Comparison of ENCODE assay signal across 9 cellular contexts in genomic region chr1:23403038-23403336, GRCh38. TPM values are rescaled to one million over a fixed set of nuclear protein-coding genes. Genes with fewer than 3 reads are reported as not detected.
DNase-seq lines count a peak whose midpoint lies in the region; ATAC-seq and TF ChIP-seq lines count a peak whose summit lies in the region.
"Had no signal": no experiment of that assay in that cellular context is flagged by ENCODE, and none has a peak within 500 bp of the region (broad histone marks: within the 10 kb centered on the region; RNA-seq: fewer than 3 reads in every experiment).

No MANE protein-coding gene starts in this region.

- H2BK120ac ChIP-seq in IMR-90 (ENCODE audit: low read depth, low read length), result peak overlapping the region; percentile 87

- CTCF ChIA-PET in IMR-90 (lab: Yijun Ruan, JAX), result interaction anchor here (1.5 to 2.3 kb wide), 3 partner anchors 9 to 33 kb away, joined by 6 to 16 read pairs (median 8); partner anchors contain the start of gene ZNF436
- CTCF ChIA-PET in CD4-positive, alpha-beta T cell (lab: Charles Lee), result interaction anchor here (0.6 to 1.6 kb wide), 3 partner anchors 35 to 364 kb away, joined by 3 to 6 read pairs (median 5); partner anchors contain the start of gene HNRNPR

- H3K18ac ChIP-seq in IMR-90 (ENCODE audit: low read depth, low read length), result no peak overlapping the region

- H3K14ac ChIP-seq in IMR-90 (replicated peaks; ENCODE audit: low read depth, low read length), result 0 out of 2 replicates have a peak overlapping the region, but pooled peaks have one; percentile 61

- H4K20me1 ChIP-seq in IMR-90 (ENCODE audit: insufficient read depth, low read length), result peaks cover 3% of the 10 kb centered on the region; the same call in 1 of the 2 replicates

- no peak for TF ChIP-seq POLR2A in IMR-90 (IDR thresholded peaks at IDR 0.05; ENCODE audit: low read depth, low read length)

- H3K27me3 ChIP-seq in IMR-90 (ENCODE audit: control insufficient read depth, insufficient read depth, low read length) (no peaks in the 10 kb centered on the region), ascending aorta (no peaks in the 10 kb centered on the region)
- no peaks in the 10 kb centered on the region for H3K27me3 ChIP-seq in CD4-positive, alpha-beta T cell (ENCODE audit: control insufficient read depth, insufficient read depth, low read length)

- POLR2A ChIA-PET in IMR-90 (lab: Charles Lee; ENCODE audit: unreplicated experiment), result no interaction called here
- POLR2A ChIA-PET in CD4-positive, alpha-beta T cell (lab: Charles Lee), result interaction anchor here (1.6 to 2.0 kb wide), 2 partner anchors 20 to 58 kb away, joined by 6 to 10 read pairs; partner anchors contain the start of gene HNRNPR

- in situ Hi-C loops in IMR-90 (cut with MboI; ENCODE audit: low sequenced_read_pairs), result no loop called here

- peak overlapping the region; percentile 85; the same call in 1 of the 2 replicates for H4K91ac ChIP-seq in IMR-90 (ENCODE audit: insufficient read depth, low read depth, low read length)

- peak overlapping the region; percentile 54; the same call in 1 of the 2 replicates for H3K4me2 ChIP-seq in IMR-90 (ENCODE audit: low read depth, low read length)

- TF ChIP-seq CTCF in IMR-90 (conservative IDR thresholded peaks at IDR 0.05; ENCODE audit: low read depth, low read length) (no peak), ascending aorta (IDR thresholded peaks at IDR 0.05) (no peak), type B pancreatic cell (conservative IDR thresholded peaks at IDR 0.05) (no peak)
- no peak for TF ChIP-seq CTCF in CD4-positive, alpha-beta T cell (IDR thresholded peaks at IDR 0.05)

- H3K4me3 ChIP-seq in IMR-90 (ENCODE audit: insufficient read depth, low read depth, low read length) (no peak overlapping the region), ascending aorta (no peak overlapping the region)

- dilution Hi-C loops in IMR-90 (cut with HindIII; ENCODE audit: low sequenced_read_pairs, unreplicated experiment), result no loop called here

- H3K36me3 ChIP-seq in IMR-90 (ENCODE audit: control insufficient read depth, insufficient read depth, low read length), result no peaks in the 10 kb centered on the region
- H3K36me3 ChIP-seq in ascending aorta, result peaks cover 0 to 9% of the 10 kb centered on the region in 2 donors

- peaks cover 21% of the 10 kb centered on the region for H3K4me1 ChIP-seq in IMR-90 (ENCODE audit: control insufficient read depth, insufficient read depth, low read length)
- peaks cover 3 to 16% of the 10 kb centered on the region in 2 donors for H3K4me1 ChIP-seq in ascending aorta

- H3K4me3 Mint-ChIP-seq in type B pancreatic cell, result no peak overlapping the region
- H3K4me3 Mint-ChIP-seq in CD4-positive, alpha-beta T cell, result no peak overlapping the region

- H3K56ac ChIP-seq in IMR-90 (ENCODE audit: extremely low read depth, insufficient read depth, low read length), result peak overlapping the region; percentile 82; the same call in 1 of the 2 replicates

- peak overlapping the region; percentile 88; the same call in 2 of the 3 replicates for H2BK15ac ChIP-seq in IMR-90 (ENCODE audit: low read depth, low read length)

- H3K23ac ChIP-seq in IMR-90 (ENCODE audit: low read depth, low read length), result peak overlapping the region; percentile 48; the same call in 1 of the 2 replicates

- no peak overlapping the region for H3K9ac ChIP-seq in IMR-90 (ENCODE audit: low read depth, low read length)

- no peaks in the 10 kb centered on the region for H3K9me3 Mint-ChIP-seq in type B pancreatic cell
- no peaks in the 10 kb centered on the region for H3K9me3 Mint-ChIP-seq in CD4-positive, alpha-beta T cell

- peak overlapping the region; percentile 82 for H2AFZ ChIP-seq in IMR-90 (replicated peaks; ENCODE audit: low read length, poor library complexity)

- H3K27ac ChIP-seq in IMR-90 (ENCODE audit: insufficient read depth, low read length) (peak overlapping the region; percentile 62), ascending aorta (peak overlapping the region; percentile 47 to 68)
- H3K27ac ChIP-seq in CD4-positive, alpha-beta T cell (ENCODE audit: low read depth, low read length), result no peak overlapping the region

- H3K79me1 ChIP-seq in IMR-90 (ENCODE audit: low read depth in 1 of 2, low read length in 2 of 2), result 0 out of 4 replicates have a peak, but pooled peaks cover 0 to 4% of the 10 kb centered on the region in 2 experiments

- no peaks in the 10 kb centered on the region for H3K27me3 Mint-ChIP-seq in type B pancreatic cell
- H3K27me3 Mint-ChIP-seq in CD4-positive, alpha-beta T cell, result no peaks in the 10 kb centered on the region

- WGBS in IMR-90 (ENCODE audit: extremely low coverage in 2 of 2, insufficient read length in 1 of 2), 2 experiments, result no CpG with 5 or more reads among the region's 6 CpGs

- peak; percentile 10; the same call in 1 of the 2 replicates for TF ChIP-seq RAD21 in IMR-90 (IDR thresholded peaks at IDR 0.05; ENCODE audit: low read length)

- H3K27ac Mint-ChIP-seq in type B pancreatic cell, result peak overlapping the region; percentile 70
- no peak overlapping the region for H3K27ac Mint-ChIP-seq in CD4-positive, alpha-beta T cell

- DNase-seq in IMR-90, result peak; percentile 86
- DNase-seq in ascending aorta (ENCODE audit: low spot score in 2 of 2), result peak in 1 of 2 donors; percentile 70
- DNase-seq in iris pigment epithelial cell (ENCODE audit: low read depth), result peak; percentile 78
- no peak for DNase-seq in type B pancreatic cell (ENCODE audit: extremely low spot score, unreplicated experiment)
- no peak for DNase-seq in CD4-positive, alpha-beta T cell
- DNase-seq: activated gamma-delta T cell treated with Interleukin-2 at 50 U/mL for 16 hours had no signal

- H4K8ac ChIP-seq in IMR-90 (ENCODE audit: low read depth in 2 of 2, low read length in 2 of 2), result peak overlapping the region in 1 of 2 experiments; percentile 65; a peak in 2 of 4 replicates

- BruUV-seq in IMR-90 (replicated peaks; lab: Mats Ljungman, UMichigan), result no TSS peak

- H3K4ac ChIP-seq in IMR-90 (ENCODE audit: low read depth, low read length), result peak overlapping the region; percentile 92

- intact Hi-C loops in IMR-90 (cut with micrococcal nuclease) (loop anchor here (1.0 to 5.0 kb wide), 3 partner anchors 59 to 426 kb away; partner anchors contain the start of gene HNRNPR), ascending aorta (cut with DNase I) (loop anchor here (2.0 kb wide), 1 partner anchor 34 kb away; the partner anchor contains the start of gene ZNF436)
- intact Hi-C loops in CD4-positive, alpha-beta T cell (cut with DNase I, micrococcal nuclease), result loop anchor here (5.0 kb wide), 4 partner anchors 61 to 306 kb away; partner anchors contain the start of genes HNRNPR (in 1 of the 2) and HTR1D (in 1 of the 2)

- H2AK9ac ChIP-seq in IMR-90 (replicated peaks; ENCODE audit: low read depth, low read length, poor library complexity), result peak overlapping the region; percentile 56

- peak overlapping the region; percentile 65; the same call in 1 of the 2 replicates for H2AK5ac ChIP-seq in IMR-90 (ENCODE audit: low read depth, low read length)

- H3K36me3 Mint-ChIP-seq in type B pancreatic cell, result peaks cover 3% of the 10 kb centered on the region
- peaks cover 30% of the 10 kb centered on the region for H3K36me3 Mint-ChIP-seq in CD4-positive, alpha-beta T cell (ENCODE audit: low read depth)

- H2BK20ac ChIP-seq in IMR-90 (ENCODE audit: low read depth, low read length), result peak overlapping the region; percentile 92

- H3K9me1 ChIP-seq in IMR-90 (ENCODE audit: insufficient read depth, low read length), result peaks cover 20% of the 10 kb centered on the region

- H3K9me3 ChIP-seq in IMR-90 (ENCODE audit: control insufficient read depth, insufficient read depth, low read length) (no peaks in the 10 kb centered on the region), ascending aorta (no peaks in the 10 kb centered on the region)
- H3K9me3 ChIP-seq in CD4-positive, alpha-beta T cell (ENCODE audit: control insufficient read depth, low read length), result no peaks in the 10 kb centered on the region

- ATAC-seq in IMR-90 (ENCODE audit: low read depth) (peak; percentile 68), HG03045 (IDR thresholded peaks at IDR 0.05; ENCODE audit: unreplicated experiment) (no peak), HG02610 (IDR thresholded peaks at IDR 0.05; ENCODE audit: unreplicated experiment) (no peak)
- ATAC-seq in CD4-positive, alpha-beta T cell (ENCODE audit: poor library complexity), result no peak

- H2BK5ac ChIP-seq in IMR-90 (ENCODE audit: low read depth, low read length, poor library complexity, severe bottlenecking), result peak overlapping the region; percentile 65

- H3K4me1 Mint-ChIP-seq in type B pancreatic cell (ENCODE audit: unreplicated experiment), result peaks cover 20% of the 10 kb centered on the region
- peaks cover 10% of the 10 kb centered on the region for H3K4me1 Mint-ChIP-seq in CD4-positive, alpha-beta T cell (ENCODE audit: low read depth)

- H4K5ac ChIP-seq in IMR-90 (ENCODE audit: low read depth, low read length), result no peak overlapping the region; the same call in 1 of the 2 replicates

TF ChIP-seq in IMR-90, 13 proteins besides CTCF, POLR2A, EP300 and RAD21 (continues in another document):
- no peak for TF ChIP-seq CHD1 (IDR thresholded peaks at IDR 0.05; ENCODE audit: low read depth, low read length)
- TF ChIP-seq RFX5 (IDR thresholded peaks at IDR 0.05; ENCODE audit: low read depth, low read length), result no peak
- no peak for TF ChIP-seq MAZ (IDR thresholded peaks at IDR 0.05; ENCODE audit: borderline replicate concordance, low read depth, low read length)
- no peak for TF ChIP-seq MAFK (IDR thresholded peaks at IDR 0.05; ENCODE audit: low read depth, low read length)
- TF ChIP-seq RCOR1 (IDR thresholded peaks at IDR 0.05; ENCODE audit: insufficient replicate concordance, low read length), result peak; percentile 18

RNA-seq across cellular contexts. Expression of gene TCEA3, which starts 21.6 kb away (rescaled TPM):
- total RNA-seq in IMR-90 (2012; rRNA removed) (3.0 and 3.3 TPM in 2 replicates), ascending aorta (11.3 TPM), type B pancreatic cell (ENCODE audit: low replicate concordance) (8.8 and 9.2 TPM in 2 replicates)
- polyA plus RNA-seq in IMR-90 (2012; rRNA removed), result 5.4 and 6.3 TPM in 2 replicates
- 3.4 and 5.3 TPM in 2 replicates for polyA plus RNA-seq in IMR-90 (2012; cell fraction: cytosol; rRNA removed)
- polyA plus RNA-seq in IMR-90 (2012; cell fraction: nucleus; rRNA removed; ENCODE audit: low replicate concordance), result 6.6 and 11.2 TPM in 2 replicates
- total RNA-seq in CD4-positive, alpha-beta T cell, result 10 to 100 TPM; 33.1 to 34.6 TPM
- total RNA-seq: OCI-LY7 had no signal

RNA-seq across cellular contexts. Expression of gene ZNF436, which starts 33.4 kb away (rescaled TPM):
- 14.3 and 15.8 TPM in 2 replicates for total RNA-seq in IMR-90 (2012; rRNA removed)
- polyA plus RNA-seq in IMR-90 (2012; rRNA removed), result 3.7 and 5.3 TPM in 2 replicates
- 1.0 and 1.7 TPM in 2 replicates for polyA plus RNA-seq in IMR-90 (2012; cell fraction: cytosol; rRNA removed)
- 1.1 and 6.8 TPM in 2 replicates for polyA plus RNA-seq in IMR-90 (2012; cell fraction: nucleus; rRNA removed; ENCODE audit: low replicate concordance)
- 3.1 TPM for total RNA-seq in ascending aorta
- 15.5 and 24.8 TPM in 2 replicates for total RNA-seq in type B pancreatic cell (ENCODE audit: low replicate concordance)
- 1 to 10 TPM; 3.7 to 4.0 TPM for total RNA-seq in CD4-positive, alpha-beta T cell

RNA-seq across cellular contexts. Expression of gene HNRNPR, which starts 58.9 kb away (rescaled TPM):
- total RNA-seq in IMR-90 (2012; rRNA removed), result 99.7 and 152 TPM in 2 replicates
- 107 and 111 TPM in 2 replicates for polyA plus RNA-seq in IMR-90 (2012; rRNA removed)
- 30.2 and 57.0 TPM in 2 replicates for polyA plus RNA-seq in IMR-90 (2012; cell fraction: cytosol; rRNA removed)
- 14.3 and 62.0 TPM in 2 replicates for polyA plus RNA-seq in IMR-90 (2012; cell fraction: nucleus; rRNA removed; ENCODE audit: low replicate concordance)
- total RNA-seq in ascending aorta, result 21.5 TPM
- total RNA-seq in type B pancreatic cell (ENCODE audit: low replicate concordance), result 142 and 210 TPM in 2 replicates
- 10 to 100 TPM; 92.0 to 93.3 TPM for total RNA-seq in CD4-positive, alpha-beta T cell

Comparison
In these comparisons a context has a peak if more than half of its experiments do, and no peak if none do; other contexts are left out.
1. DNase-seq: peak in IMR-90 (single experiment) and iris pigment epithelial cell (single experiment); none in type B pancreatic cell (single experiment) and CD4-positive, alpha-beta T cell (0 of 10).